21 cellular contexts compared by ENCODE assay signal in genomic region chr19:30356951-30357579, GRCh38. TPM values are rescaled to one million over a fixed set of nuclear protein-coding genes. Genes with fewer than 3 reads are reported as not detected.
DNase-seq lines count a peak whose midpoint lies in the region; ATAC-seq, FAIRE-seq and TF ChIP-seq lines count a peak whose summit lies in the region.
"Had no signal": no experiment of that assay in that cellular context is flagged by ENCODE, and none has a peak within 500 bp of the region (broad histone marks: within the 10 kb centered on the region; RNA-seq: fewer than 3 reads in every experiment).

No MANE protein-coding gene starts in this region.

- no peaks in the 10 kb centered on the region for H4K20me1 ChIP-seq in H1 (replicated peaks in 1 of 2; ENCODE audit: control insufficient read depth in 1 of 2, insufficient read depth in 2 of 2, low read length in 2 of 2)
- H4K20me1 ChIP-seq: BLaER1 had no signal

- H2AK5ac ChIP-seq in H1 (ENCODE audit: low read depth, low read length): no peak overlapping the region
- no peak overlapping the region for H2AK5ac ChIP-seq in neuronal stem cell (ENCODE audit: low read depth, low read length)

- no peak overlapping the region for H2AFZ ChIP-seq in H1 (ENCODE audit: low read length)
- H2AFZ ChIP-seq in neuronal stem cell (ENCODE audit: low read length): no peak overlapping the region
- H2AFZ ChIP-seq: GM23248 had no signal

- H3K79me2 ChIP-seq in H1 (ENCODE audit: control insufficient read depth in 1 of 2, insufficient read depth in 2 of 2, low read length in 2 of 2): no peaks in the 10 kb centered on the region

- TF ChIP-seq RAD21 in H1 (IDR thresholded peaks at IDR 0.05 in 1 of 2, conservative IDR thresholded peaks at IDR 0.05 in 1 of 2; ENCODE audit: low read depth in 2 of 2, low read length in 2 of 2): no peak

- H3K18ac ChIP-seq in H1 (ENCODE audit: extremely low read depth, low read length) (no peak overlapping the region), neuronal stem cell (ENCODE audit: low read length) (peak overlapping the region; percentile 3)

- H3K27me3 ChIP-seq in H1 (replicated peaks in 1 of 4; ENCODE audit: control insufficient read depth in 3 of 4, extremely low read depth in 1 of 4, insufficient read depth in 3 of 4, low read length in 3 of 4) (no peaks in the 10 kb centered on the region), neuronal stem cell (ENCODE audit: control insufficient read depth in 3 of 3, insufficient read depth in 3 of 3, low read depth in 1 of 3, low read length in 3 of 3) (no peaks in the 10 kb centered on the region)

- H3K9ac ChIP-seq in H1 (replicated peaks in 1 of 4; ENCODE audit: extremely low read depth in 1 of 4, low read depth in 3 of 4, low read length in 3 of 4) (no peak overlapping the region), neuronal stem cell (ENCODE audit: low read depth, low read length, poor library complexity) (no peak overlapping the region)
- H3K9ac ChIP-seq: BLaER1, GM23248 had no signal

- no peak for TF ChIP-seq EP300 in H1 (IDR thresholded peaks at IDR 0.05; ENCODE audit: borderline replicate concordance in 1 of 2, low read depth in 2 of 2, low read length in 2 of 2)

- no peak overlapping the region for H2BK20ac ChIP-seq in H1 (ENCODE audit: low read length)

- H3K56ac ChIP-seq in H1 (replicated peaks; ENCODE audit: insufficient read length, low read depth, low read length): no peak overlapping the region

- no peak overlapping the region for H4K8ac ChIP-seq in H1 (ENCODE audit: extremely low read depth, insufficient read depth, low read length)
- no peak overlapping the region for H4K8ac ChIP-seq in neuronal stem cell (ENCODE audit: low read depth, low read length)

- H3K9me3 ChIP-seq in HEK293 (ENCODE audit: control insufficient read depth, insufficient read depth, low read depth, low read length) (no peaks in the 10 kb centered on the region), H1 (ENCODE audit: insufficient read depth in 2 of 2, low read depth in 1 of 2, low read length in 1 of 2) (no peaks in the 10 kb centered on the region), neuronal stem cell (replicated peaks in 1 of 2; ENCODE audit: control insufficient read depth in 2 of 2, insufficient read depth in 1 of 2, low read depth in 1 of 2, low read length in 2 of 2) (no peaks in the 10 kb centered on the region)
- H3K9me3 ChIP-seq: BLaER1 had no signal

- H4K91ac ChIP-seq in H1 (replicated peaks; ENCODE audit: insufficient read length, low read length): no peak overlapping the region
- H4K91ac ChIP-seq in neuronal stem cell (ENCODE audit: low read depth, low read length, poor library complexity): no peak overlapping the region

- 0 out of 2 replicates have a peak overlapping the region, but pooled peaks have one; percentile 17 for H2BK12ac ChIP-seq in H1 (ENCODE audit: low read depth, low read length)
- no peak overlapping the region for H2BK12ac ChIP-seq in neuronal stem cell (ENCODE audit: low read length)

- H3K4me1 ChIP-seq in HEK293 (ENCODE audit: control insufficient read depth, insufficient read depth, low read length) (peaks cover 10% of the 10 kb centered on the region), H1 (replicated peaks in 1 of 4; ENCODE audit: control insufficient read depth in 3 of 4, insufficient read depth in 4 of 4, low read length in 3 of 4) (peaks cover 5 to 10% (median 7%) of the 10 kb centered on the region in 4 experiments; a peak in 5 of 7 replicates), neuronal stem cell (ENCODE audit: control insufficient read depth in 2 of 2, insufficient read depth in 1 of 2, low read depth in 1 of 2, low read length in 2 of 2) (peaks cover 12 to 16% of the 10 kb centered on the region in 2 donors)

- no peak overlapping the region for H3K4me3 ChIP-seq in HEK293 (ENCODE audit: low read depth, low read length)
- no peak overlapping the region for H3K4me3 ChIP-seq in H1 (ENCODE audit: extremely low read depth in 1 of 4, insufficient read depth in 2 of 4, low read depth in 3 of 4, low read length in 4 of 4)
- H3K4me3 ChIP-seq in neuronal stem cell (ENCODE audit: low read length in 2 of 2): no peak overlapping the region
- H3K4me3 ChIP-seq: BLaER1, GM23248 had no signal

- TF ChIP-seq POLR2A in H1 (IDR thresholded peaks at IDR 0.05; ENCODE audit: control extremely low read depth in 1 of 2, low read depth in 2 of 2, low read length in 2 of 2): no peak

- no peaks in the 10 kb centered on the region for H3K23me2 ChIP-seq in H1 (ENCODE audit: low read depth, low read length)

- no peak for ATAC-seq in HG03378 (IDR thresholded peaks at IDR 0.05; ENCODE audit: unreplicated experiment)

- DNase-seq in H1 (ENCODE audit: low read depth in 1 of 2, low spot score in 2 of 2) (no peak), neuronal stem cell (ENCODE audit: low spot score) (no peak), urothelium cell line (ENCODE audit: low spot score) (no peak), HuH-7 (ENCODE audit: low spot score) (no peak), mucosa of gallbladder (ENCODE audit: low spot score) (no peak)
- DNase-seq: 8988T; CD4-positive, alpha-beta memory T cell; DMS153; DMS79; GDM1; GM23248; HCEC 1CT; HFFc6 had no signal

- no peaks in the 10 kb centered on the region for H3K36me3 ChIP-seq in HEK293 (ENCODE audit: control insufficient read depth in 2 of 2, insufficient read depth in 1 of 2, low read length in 2 of 2)
- H3K36me3 ChIP-seq in H1 (ENCODE audit: control insufficient read depth in 2 of 4, insufficient read depth in 4 of 4, low read length in 3 of 4): no peaks in the 10 kb centered on the region
- H3K36me3 ChIP-seq in neuronal stem cell (replicated peaks in 1 of 2; ENCODE audit: control insufficient read depth in 2 of 2, insufficient read depth in 2 of 2, low read length in 2 of 2): no peaks in the 10 kb centered on the region
- H3K36me3 ChIP-seq: BLaER1 had no signal

- no peak overlapping the region for H3K4ac ChIP-seq in H1 (replicated peaks; ENCODE audit: insufficient read length, low read depth, low read length)
- H3K4ac ChIP-seq in neuronal stem cell (ENCODE audit: low read length): no peak overlapping the region

- no peak overlapping the region for H3K4me2 ChIP-seq in H1 (ENCODE audit: insufficient read depth in 1 of 2, low read depth in 2 of 2, low read length in 2 of 2)
- H3K4me2 ChIP-seq in neuronal stem cell (ENCODE audit: insufficient read depth, low read length, poor library complexity, severe bottlenecking): no peak overlapping the region
- H3K4me2 ChIP-seq: BLaER1 had no signal

- no peak overlapping the region for H4K5ac ChIP-seq in H1 (ENCODE audit: insufficient read length, low read depth, low read length)

- no peak for TF ChIP-seq CTCF in HEK293 (tag by site-specific recombination; IDR thresholded peaks at IDR 0.05)
- TF ChIP-seq CTCF in H1 (IDR thresholded peaks at IDR 0.05; ENCODE audit: control extremely low read depth in 1 of 3, insufficient read depth in 1 of 3, low read depth in 1 of 3, low read length in 3 of 3): no peak

- POLR2A ChIA-PET in HEK293 (lab: Yijun Ruan, JAX): no interaction called here
- POLR2A ChIA-PET in H1 (lab: Charles Lee; ENCODE audit: partially characterized antibody): no interaction called here

- H3K23ac ChIP-seq in H1 (ENCODE audit: insufficient read length) (no peak overlapping the region), neuronal stem cell (ENCODE audit: low read depth, low read length, poor library complexity) (no peak overlapping the region)

- WGBS in H1 (ENCODE audit: extremely low coverage in 1 of 2, insufficient coverage in 1 of 2, insufficient read length in 1 of 2, insufficient replicate concordance in 2 of 2, low coverage in 1 of 2, low lambda C conversion rate in 2 of 2, missing lambda C conversion rate in 1 of 2), 2 experiments: 89% methylated on average over 11 of the region's 11 CpGs; no CpG with 5 or more reads in 1 of the 2 experiments
- WGBS in neuronal stem cell (ENCODE audit: extremely low coverage in 2 of 2, insufficient read length in 2 of 2, insufficient replicate concordance in 1 of 2), 2 donors: no CpG with 5 or more reads among the region's 11 CpGs

- H3K14ac ChIP-seq in H1 (ENCODE audit: insufficient read length) (no peak overlapping the region), neuronal stem cell (ENCODE audit: low read length) (no peak overlapping the region)

- no peak overlapping the region; the same call in 1 of the 2 replicates for H2BK15ac ChIP-seq in H1 (ENCODE audit: low read length)
- H2BK15ac ChIP-seq in neuronal stem cell (ENCODE audit: low read length): peak overlapping the region; percentile 25

- H2BK5ac ChIP-seq in H1 (ENCODE audit: low read depth, low read length): no peak overlapping the region
- no peak overlapping the region for H2BK5ac ChIP-seq in neuronal stem cell (ENCODE audit: low read length)

- no peaks in the 10 kb centered on the region; the same call in 1 of the 2 replicates for H3K79me1 ChIP-seq in H1 (ENCODE audit: low read depth, low read length)
- H3K79me1 ChIP-seq in neuronal stem cell (ENCODE audit: low read depth, low read length): no peaks in the 10 kb centered on the region

- FAIRE-seq in H1 (lab: Jason Lieb, UNC) (no peak), urothelium cell line (lab: Jason Lieb, UNC) (peak; percentile 70)
- FAIRE-seq: GM12892, H54, HTR-8/SVneo had no signal

- H2BK120ac ChIP-seq in H1 (replicated peaks; ENCODE audit: low read depth, low read length) (no peak overlapping the region), neuronal stem cell (ENCODE audit: low read depth, low read length) (no peak overlapping the region)

- H3K27ac ChIP-seq in HEK293 (ENCODE audit: extremely low read depth, low read depth, low read length) (no peak overlapping the region), H1 (ENCODE audit: low read depth, low read length) (no peak overlapping the region), neuronal stem cell (replicated peaks; ENCODE audit: low read length) (no peak overlapping the region)
- H3K27ac ChIP-seq: BLaER1, GM23248 had no signal

- CTCF ChIA-PET in HEK293 (lab: Yijun Ruan, JAX): interaction anchor here (0.7 to 1.8 kb wide), 2 partner anchors 12 to 75 kb away, joined by 3 to 4 read pairs; no protein-coding TSS in a partner anchor
- CTCF ChIA-PET in H1 (lab: Charles Lee; ENCODE audit: partially characterized antibody): interaction anchor here (0.9 kb wide), 1 partner anchor 14 kb away, joined by 3 read pairs; no protein-coding TSS in a partner anchor

TF ChIP-seq in HEK293, 187 proteins besides CTCF, POLR2A, EP300 and RAD21 (continues in another document):
- no peak for TF ChIP-seq ZNF677 (tag by site-specific recombination; IDR thresholded peaks at IDR 0.05)

RNA-seq across cellular contexts. Expression of gene ZNF536, which starts 15.1 kb away (rescaled TPM):
- total RNA-seq in H1 (2021; fragmentation: NEBNext Ultra II Directional; extraction: Animal tissue kit (Norgen Biotek cat#: 25700)): 0.09 and 0.33 TPM in 2 replicates
- 0.06 and 0.11 TPM in 2 replicates for polyA plus RNA-seq in H1 (2011; rRNA removed)
- 0.08 TPM for polyA plus RNA-seq in H1 (2011; cell fraction: cytosol; rRNA removed)
- 0.21 TPM for polyA plus RNA-seq in H1 (2011; cell fraction: nucleus; rRNA removed)
- 0.06 to 0.28 TPM (median 0.08 TPM) in 4 replicates for polyA plus RNA-seq in H1 (2012, experiment 1 of 2)
- 0.05 TPM for polyA plus RNA-seq in H1 (2012, experiment 2 of 2)
- polyA plus RNA-seq in H1 (2013, experiment 1 of 2): 0.02 TPM
- 0.04 TPM for polyA plus RNA-seq in H1 (2013, experiment 2 of 2)
- 0.19 and 0.29 TPM in 2 replicates for polyA minus RNA-seq in H1 (2011; rRNA and poly(A)+ RNA removed)
- not detected for polyA minus RNA-seq in H1 (2011; cell fraction: cytosol; rRNA and poly(A)+ RNA removed)
- polyA minus RNA-seq in H1 (2011; cell fraction: nucleus; rRNA and poly(A)+ RNA removed): 0.40 TPM
- 0.35 TPM for polyA plus RNA-seq in neuronal stem cell (2013, experiment 1 of 2)
- 0.44 TPM for polyA plus RNA-seq in neuronal stem cell (2013, experiment 2 of 2)
- 1.4 TPM for total RNA-seq in mucosa of gallbladder
- total RNA-seq: HFFc6 had no signal
- polyA plus RNA-seq: AG04450; CD14-positive monocyte; CD4-positive, alpha-beta memory T cell had no signal

Comparison
In these comparisons a context has a peak if more than half of its experiments do, and no peak if none do; other contexts are left out.
1. Of the 6 proteins assayed by ChIP-seq in both HEK293 and H1: peak only in HEK293: ATF2; only in H1: none; in both: none; in neither: 5.